1 cellular context compared by ENCODE assay signal in genomic region chr10:67386260-67386659, GRCh38.
TF ChIP-seq lines count a peak whose summit lies in the region.

No MANE protein-coding gene starts in this region.

TF ChIP-seq in H1, 55 proteins besides CTCF, POLR2A, EP300 and RAD21 (continued from another document):
- TF ChIP-seq, protein P1, sequence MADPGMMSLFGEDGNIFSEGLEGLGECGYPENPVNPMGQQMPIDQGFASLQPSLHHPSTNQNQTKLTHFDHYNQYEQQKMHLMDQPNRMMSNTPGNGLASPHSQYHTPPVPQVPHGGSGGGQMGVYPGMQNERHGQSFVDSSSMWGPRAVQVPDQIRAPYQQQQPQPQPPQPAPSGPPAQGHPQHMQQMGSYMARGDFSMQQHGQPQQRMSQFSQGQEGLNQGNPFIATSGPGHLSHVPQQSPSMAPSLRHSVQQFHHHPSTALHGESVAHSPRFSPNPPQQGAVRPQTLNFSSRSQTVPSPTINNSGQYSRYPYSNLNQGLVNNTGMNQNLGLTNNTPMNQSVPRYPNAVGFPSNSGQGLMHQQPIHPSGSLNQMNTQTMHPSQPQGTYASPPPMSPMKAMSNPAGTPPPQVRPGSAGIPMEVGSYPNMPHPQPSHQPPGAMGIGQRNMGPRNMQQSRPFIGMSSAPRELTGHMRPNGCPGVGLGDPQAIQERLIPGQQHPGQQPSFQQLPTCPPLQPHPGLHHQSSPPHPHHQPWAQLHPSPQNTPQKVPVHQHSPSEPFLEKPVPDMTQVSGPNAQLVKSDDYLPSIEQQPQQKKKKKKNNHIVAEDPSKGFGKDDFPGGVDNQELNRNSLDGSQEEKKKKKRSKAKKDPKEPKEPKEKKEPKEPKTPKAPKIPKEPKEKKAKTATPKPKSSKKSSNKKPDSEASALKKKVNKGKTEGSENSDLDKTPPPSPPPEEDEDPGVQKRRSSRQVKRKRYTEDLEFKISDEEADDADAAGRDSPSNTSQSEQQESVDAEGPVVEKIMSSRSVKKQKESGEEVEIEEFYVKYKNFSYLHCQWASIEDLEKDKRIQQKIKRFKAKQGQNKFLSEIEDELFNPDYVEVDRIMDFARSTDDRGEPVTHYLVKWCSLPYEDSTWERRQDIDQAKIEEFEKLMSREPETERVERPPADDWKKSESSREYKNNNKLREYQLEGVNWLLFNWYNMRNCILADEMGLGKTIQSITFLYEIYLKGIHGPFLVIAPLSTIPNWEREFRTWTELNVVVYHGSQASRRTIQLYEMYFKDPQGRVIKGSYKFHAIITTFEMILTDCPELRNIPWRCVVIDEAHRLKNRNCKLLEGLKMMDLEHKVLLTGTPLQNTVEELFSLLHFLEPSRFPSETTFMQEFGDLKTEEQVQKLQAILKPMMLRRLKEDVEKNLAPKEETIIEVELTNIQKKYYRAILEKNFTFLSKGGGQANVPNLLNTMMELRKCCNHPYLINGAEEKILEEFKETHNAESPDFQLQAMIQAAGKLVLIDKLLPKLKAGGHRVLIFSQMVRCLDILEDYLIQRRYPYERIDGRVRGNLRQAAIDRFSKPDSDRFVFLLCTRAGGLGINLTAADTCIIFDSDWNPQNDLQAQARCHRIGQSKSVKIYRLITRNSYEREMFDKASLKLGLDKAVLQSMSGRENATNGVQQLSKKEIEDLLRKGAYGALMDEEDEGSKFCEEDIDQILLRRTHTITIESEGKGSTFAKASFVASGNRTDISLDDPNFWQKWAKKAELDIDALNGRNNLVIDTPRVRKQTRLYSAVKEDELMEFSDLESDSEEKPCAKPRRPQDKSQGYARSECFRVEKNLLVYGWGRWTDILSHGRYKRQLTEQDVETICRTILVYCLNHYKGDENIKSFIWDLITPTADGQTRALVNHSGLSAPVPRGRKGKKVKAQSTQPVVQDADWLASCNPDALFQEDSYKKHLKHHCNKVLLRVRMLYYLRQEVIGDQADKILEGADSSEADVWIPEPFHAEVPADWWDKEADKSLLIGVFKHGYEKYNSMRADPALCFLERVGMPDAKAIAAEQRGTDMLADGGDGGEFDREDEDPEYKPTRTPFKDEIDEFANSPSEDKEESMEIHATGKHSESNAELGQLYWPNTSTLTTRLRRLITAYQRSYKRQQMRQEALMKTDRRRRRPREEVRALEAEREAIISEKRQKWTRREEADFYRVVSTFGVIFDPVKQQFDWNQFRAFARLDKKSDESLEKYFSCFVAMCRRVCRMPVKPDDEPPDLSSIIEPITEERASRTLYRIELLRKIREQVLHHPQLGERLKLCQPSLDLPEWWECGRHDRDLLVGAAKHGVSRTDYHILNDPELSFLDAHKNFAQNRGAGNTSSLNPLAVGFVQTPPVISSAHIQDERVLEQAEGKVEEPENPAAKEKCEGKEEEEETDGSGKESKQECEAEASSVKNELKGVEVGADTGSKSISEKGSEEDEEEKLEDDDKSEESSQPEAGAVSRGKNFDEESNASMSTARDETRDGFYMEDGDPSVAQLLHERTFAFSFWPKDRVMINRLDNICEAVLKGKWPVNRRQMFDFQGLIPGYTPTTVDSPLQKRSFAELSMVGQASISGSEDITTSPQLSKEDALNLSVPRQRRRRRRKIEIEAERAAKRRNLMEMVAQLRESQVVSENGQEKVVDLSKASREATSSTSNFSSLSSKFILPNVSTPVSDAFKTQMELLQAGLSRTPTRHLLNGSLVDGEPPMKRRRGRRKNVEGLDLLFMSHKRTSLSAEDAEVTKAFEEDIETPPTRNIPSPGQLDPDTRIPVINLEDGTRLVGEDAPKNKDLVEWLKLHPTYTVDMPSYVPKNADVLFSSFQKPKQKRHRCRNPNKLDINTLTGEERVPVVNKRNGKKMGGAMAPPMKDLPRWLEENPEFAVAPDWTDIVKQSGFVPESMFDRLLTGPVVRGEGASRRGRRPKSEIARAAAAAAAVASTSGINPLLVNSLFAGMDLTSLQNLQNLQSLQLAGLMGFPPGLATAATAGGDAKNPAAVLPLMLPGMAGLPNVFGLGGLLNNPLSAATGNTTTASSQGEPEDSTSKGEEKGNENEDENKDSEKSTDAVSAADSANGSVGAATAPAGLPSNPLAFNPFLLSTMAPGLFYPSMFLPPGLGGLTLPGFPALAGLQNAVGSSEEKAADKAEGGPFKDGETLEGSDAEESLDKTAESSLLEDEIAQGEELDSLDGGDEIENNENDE (IDR thresholded peaks at IDR 0.05; ENCODE audit: insufficient replicate concordance, low read length): no peak
- TF ChIP-seq JUND (IDR thresholded peaks at IDR 0.05; ENCODE audit: low read length) (no peak), BCL11A (IDR thresholded peaks at IDR 0.05; ENCODE audit: low read depth in 2 of 2, low read length in 2 of 2) (no peak), SIX5 (IDR thresholded peaks at IDR 0.05; ENCODE audit: low read depth, low read length) (no peak), KDM4A (IDR thresholded peaks at IDR 0.05; ENCODE audit: low read depth, low read length, severe bottlenecking) (no peak), CHD2 (IDR thresholded peaks at IDR 0.05; ENCODE audit: low read length) (no peak), SIN3A (conservative IDR thresholded peaks at IDR 0.05 in 1 of 2, IDR thresholded peaks at IDR 0.05 in 1 of 2; ENCODE audit: low read depth in 1 of 2, low read length in 2 of 2) (no peak), HDAC6 (IDR thresholded peaks at IDR 0.05; ENCODE audit: low read depth, low read length) (no peak)
